29 cellular contexts compared by ENCODE assay signal in genomic region chr2:160126315-160126714, GRCh38.
"Had no signal": no experiment of that assay in that cellular context is flagged by ENCODE, and none has a peak within 500 bp of the region (broad histone marks: within the 10 kb centered on the region; RNA-seq: fewer than 3 reads in every experiment).

No MANE protein-coding gene starts in this region.

- H3K27me3 ChIP-seq: hepatocyte, left lung, pancreas, spleen, suprapubic skin, tibial nerve, upper lobe of left lung, vagina had no signal

- H3K9me3 ChIP-seq: heart right ventricle, left lung, lower lobe of right lung, pancreas, prostate gland, spleen, suprapubic skin, thoracic aorta, tibial nerve, upper lobe of left lung, vagina had no signal

- H3K4me1 Mint-ChIP-seq: naive B cell; natural killer cell; stimulated activated effector memory CD8-positive, alpha-beta T cell treated with anti-CD3 and anti-CD28 coated beads, Interleukin-12 subunit alpha, Interleukin-12 subunit beta, amount 100 ng/mL, for 72 hours had no signal

- H3K4me3 ChIP-seq: heart right ventricle, hepatocyte, left lung, lower lobe of right lung, pancreas, prostate gland, spleen, suprapubic skin, thoracic aorta, tibial nerve, upper lobe of left lung, vagina had no signal

- H3K4me3 Mint-ChIP-seq: naive B cell; natural killer cell; nephron progenitor cell; stimulated activated effector memory CD8-positive, alpha-beta T cell treated with anti-CD3 and anti-CD28 coated beads, Interleukin-12 subunit alpha, Interleukin-12 subunit beta, amount 100 ng/mL, for 72 hours; stimulated activated naive CD8-positive, alpha-beta T cell treated with anti-CD3 and anti-CD28 coated beads, Interleukin-15, Interleukin-2, amounts not matched to agents 100 ng/mL and 50 ng/mL, for 24 hours had no signal

- ATAC-seq: heart right ventricle; left colon; left lung; lower lobe of right lung; natural killer cell; pancreas; right cardiac atrium; sciatic nerve; stimulated activated effector memory CD8-positive, alpha-beta T cell treated with anti-CD3 and anti-CD28 coated beads, Interleukin-12 subunit alpha, Interleukin-12 subunit beta, amount 100 ng/mL, for 72 hours had no signal

- H3K79me2 ChIP-seq: hepatocyte had no signal

- H3K27ac ChIP-seq: heart right ventricle, hepatocyte, left lung, lower lobe of right lung, pancreas, prostate gland, spleen, suprapubic skin, thoracic aorta, tibial nerve, upper lobe of left lung, vagina had no signal

- H3K27ac Mint-ChIP-seq: naive B cell; natural killer cell; stimulated activated effector memory CD8-positive, alpha-beta T cell treated with anti-CD3 and anti-CD28 coated beads, Interleukin-12 subunit alpha, Interleukin-12 subunit beta, amount 100 ng/mL, for 72 hours; stimulated activated naive CD8-positive, alpha-beta T cell treated with anti-CD3 and anti-CD28 coated beads, Interleukin-15, Interleukin-2, amounts not matched to agents 100 ng/mL and 50 ng/mL, for 24 hours had no signal

- DNase-seq: heart right ventricle; kidney; left colon; lower lobe of right lung; mammary epithelial cell; mesenchymal stem cell; naive B cell; natural killer cell; nephron progenitor cell; nucleus accumbens; pancreas; posterior cingulate gyrus; retina; right cardiac atrium; small intestine; spleen; stimulated activated CD4-positive, alpha-beta T cell treated with anti-CD3 and anti-CD28 coated beads, Interleukin-4, amount 100 ng/mL, for 24 hours; stimulated activated naive CD4-positive, alpha-beta T cell had no signal

- H3K9me3 Mint-ChIP-seq: naive B cell; natural killer cell; nephron progenitor cell; stimulated activated effector memory CD8-positive, alpha-beta T cell treated with anti-CD3 and anti-CD28 coated beads, Interleukin-12 subunit alpha, Interleukin-12 subunit beta, amount 100 ng/mL, for 72 hours; stimulated activated naive CD8-positive, alpha-beta T cell treated with anti-CD3 and anti-CD28 coated beads, Interleukin-15, Interleukin-2, amounts not matched to agents 100 ng/mL and 50 ng/mL, for 24 hours had no signal

- H3K4me2 ChIP-seq: hepatocyte had no signal

- H3K36me3 ChIP-seq: heart right ventricle, lower lobe of right lung, pancreas, prostate gland, spleen, suprapubic skin, thoracic aorta, tibial nerve, upper lobe of left lung, vagina had no signal

- H2AFZ ChIP-seq: hepatocyte had no signal

- H3K4me1 ChIP-seq: heart right ventricle, left lung, lower lobe of right lung, pancreas, prostate gland, spleen, suprapubic skin, tibial nerve, upper lobe of left lung, vagina had no signal

- H3K36me3 Mint-ChIP-seq: naive B cell; natural killer cell; stimulated activated effector memory CD8-positive, alpha-beta T cell treated with anti-CD3 and anti-CD28 coated beads, Interleukin-12 subunit alpha, Interleukin-12 subunit beta, amount 100 ng/mL, for 72 hours had no signal
